Comparison of ENCODE assay signal across 28 cellular contexts in genomic region chr4:166657261-166657660, GRCh38.
DNase-seq lines count a peak whose midpoint lies in the region; ATAC-seq and TF ChIP-seq lines count a peak whose summit lies in the region.
"Had no signal": no experiment of that assay in that cellular context is flagged by ENCODE, and none has a peak within 500 bp of the region (broad histone marks: within the 10 kb centered on the region; RNA-seq: fewer than 3 reads in every experiment).

No MANE protein-coding gene starts in this region.

- H3K9ac ChIP-seq in OCI-LY1 (ENCODE audit: low read length) = no peak overlapping the region; the same call in 1 of the 2 replicates

- no peaks in the 10 kb centered on the region for H3K27me3 Mint-ChIP-seq in natural killer cell (ENCODE audit: low read depth in 2 of 2)
- H3K27me3 Mint-ChIP-seq: B cell, IgD-negative memory B cell had no signal

- H3K27me3 ChIP-seq in OCI-LY1 (ENCODE audit: insufficient read depth, low read length) = no peaks in the 10 kb centered on the region
- H3K27me3 ChIP-seq: spleen, stomach, transverse colon had no signal

- no peaks in the 10 kb centered on the region for H3K9me3 ChIP-seq in OCI-LY1 (ENCODE audit: low read length)
- H3K9me3 ChIP-seq: psoas muscle, stomach, transverse colon had no signal

- peak; percentile 47 for DNase-seq in ELR (ENCODE audit: low read depth)
- peak; percentile 39 for DNase-seq in dedifferentiated amniotic fluid mesenchymal stem cell (ENCODE audit: extremely low spot score)
- peak; percentile 86 for DNase-seq in retinal pigment epithelial cell (ENCODE audit: low read depth)
- DNase-seq in SK-N-DZ (ENCODE audit: low spot score) = no peak
- DNase-seq in natural killer cell = no peak
- no peak for DNase-seq in head of caudate nucleus
- DNase-seq: activated CD4-positive, alpha-beta T cell treated with anti-CD3 and anti-CD28 coated beads, Interleukin-2, amount 50 U/mL, for 4 hours; activated effector memory CD4-positive, alpha-beta T cell treated with anti-CD3 and anti-CD28 coated beads, Interleukin-2, amount 50 U/mL, for 16 hours; activated naive CD8-positive, alpha-beta T cell treated with anti-CD3 and anti-CD28 coated beads, Interleukin-2, amount 50 U/mL, for 24 hours; COR-L47; left colon; MM.1S; NCI-H1436 treated with DMSO at 0.1 percent for 48 hours; NCI-H748 treated with DMSO at 0.1 percent for 48 hours; psoas muscle; spleen; stimulated activated CD4-positive, alpha-beta T cell treated with anti-CD3 and anti-CD28 coated beads, Interleukin-4, amount 100 ng/mL, for 24 hours; stomach; T-helper 2 cell; transverse colon had no signal

- no peaks in the 10 kb centered on the region for H3F3A ChIP-seq in OCI-LY1 (ENCODE audit: insufficient read depth, low read length)

- H3K9me2 ChIP-seq in OCI-LY1 (ENCODE audit: low read depth, low read length) = no peaks in the 10 kb centered on the region

- no peaks in the 10 kb centered on the region for H3K36me3 ChIP-seq in OCI-LY1 (ENCODE audit: insufficient read depth, low read length)
- H3K36me3 ChIP-seq: spleen, stomach, transverse colon had no signal

- ATAC-seq in natural killer cell = no peak
- ATAC-seq: activated naive CD8-positive, alpha-beta T cell treated with anti-CD3 and anti-CD28 coated beads, Interleukin-2, amount 50 U/mL, for 24 hours; esophagus mucosa; left colon; Panc1; psoas muscle had no signal

- intact Hi-C loops in natural killer cell (cut with micrococcal nuclease) = no loop called here
- intact Hi-C loops in head of caudate nucleus (cut with DNase I) = no loop called here

- H3K4me3 ChIP-seq in OCI-LY1 (ENCODE audit: low read depth, low read length, poor library complexity, severe bottlenecking) (no peak overlapping the region), retinal pigment epithelial cell (ENCODE audit: low read length) (no peak overlapping the region)
- H3K4me3 ChIP-seq: psoas muscle, SK-N-MC, spleen, stomach, transverse colon had no signal

- H3K4me1 Mint-ChIP-seq in natural killer cell = no peaks in the 10 kb centered on the region
- H3K4me1 Mint-ChIP-seq: activated naive CD8-positive, alpha-beta T cell treated with anti-CD3 and anti-CD28 coated beads, Interleukin-2, amount 50 U/mL, for 24 hours; B cell; IgD-negative memory B cell; neural crest cell had no signal

- no peaks in the 10 kb centered on the region for H3K79me2 ChIP-seq in OCI-LY1 (ENCODE audit: insufficient read depth, low read length)

- peaks cover 5 to 18% of the 10 kb centered on the region in 2 donors for H3K9me3 Mint-ChIP-seq in natural killer cell
- H3K9me3 Mint-ChIP-seq: IgD-negative memory B cell, neural crest cell had no signal

- H2AFZ ChIP-seq in OCI-LY1 (ENCODE audit: low read length) = no peak overlapping the region

- H3K4me1 ChIP-seq in OCI-LY1 (ENCODE audit: insufficient read depth, low read length, severe bottlenecking) = peaks cover 98% of the 10 kb centered on the region
- H3K4me1 ChIP-seq: psoas muscle, spleen, stomach, transverse colon had no signal

- peak overlapping the region; percentile 13; the same call in 1 of the 2 replicates for H3K4me2 ChIP-seq in OCI-LY1 (ENCODE audit: low read length)

- H3K4me3 Mint-ChIP-seq in natural killer cell = no peak overlapping the region
- H3K4me3 Mint-ChIP-seq: activated naive CD8-positive, alpha-beta T cell treated with anti-CD3 and anti-CD28 coated beads, Interleukin-2, amount 50 U/mL, for 24 hours; B cell; IgD-negative memory B cell; neural crest cell had no signal

- H3K27ac ChIP-seq in OCI-LY1 (ENCODE audit: low read depth, low read length, poor library complexity, severe bottlenecking) = peak overlapping the region; percentile 62
- H3K27ac ChIP-seq: HL-60, psoas muscle, SK-N-MC, spleen, stomach, transverse colon had no signal

- H4K20me1 ChIP-seq in OCI-LY1 (ENCODE audit: insufficient read depth, low read length) = no peaks in the 10 kb centered on the region

- peaks cover 3% of the 10 kb centered on the region for H3K36me3 Mint-ChIP-seq in natural killer cell
- H3K36me3 Mint-ChIP-seq: IgD-negative memory B cell had no signal

- TF ChIP-seq CTCF in OCI-LY1 (IDR thresholded peaks at IDR 0.05; ENCODE audit: low read length) = no peak
- no peak for TF ChIP-seq CTCF in retinal pigment epithelial cell (conservative IDR thresholded peaks at IDR 0.05; ENCODE audit: low read depth, low read length)
- TF ChIP-seq CTCF in natural killer cell (IDR thresholded peaks at IDR 0.05) = no peak

- H3K27ac Mint-ChIP-seq in natural killer cell = no peak overlapping the region
- H3K27ac Mint-ChIP-seq: activated naive CD8-positive, alpha-beta T cell treated with anti-CD3 and anti-CD28 coated beads, Interleukin-2, amount 50 U/mL, for 24 hours; B cell; IgD-negative memory B cell had no signal

Comparison
In these comparisons a context has a peak if more than half of its experiments do, and no peak if none do; other contexts are left out.
1. DNase-seq: peak in ELR (single experiment), dedifferentiated amniotic fluid mesenchymal stem cell (single experiment) and retinal pigment epithelial cell (single experiment); none in SK-N-DZ (single experiment), natural killer cell (single experiment) and head of caudate nucleus (0 of 42).